ENCODE assay signal across 6 cellular contexts in the genomic region with DNA sequence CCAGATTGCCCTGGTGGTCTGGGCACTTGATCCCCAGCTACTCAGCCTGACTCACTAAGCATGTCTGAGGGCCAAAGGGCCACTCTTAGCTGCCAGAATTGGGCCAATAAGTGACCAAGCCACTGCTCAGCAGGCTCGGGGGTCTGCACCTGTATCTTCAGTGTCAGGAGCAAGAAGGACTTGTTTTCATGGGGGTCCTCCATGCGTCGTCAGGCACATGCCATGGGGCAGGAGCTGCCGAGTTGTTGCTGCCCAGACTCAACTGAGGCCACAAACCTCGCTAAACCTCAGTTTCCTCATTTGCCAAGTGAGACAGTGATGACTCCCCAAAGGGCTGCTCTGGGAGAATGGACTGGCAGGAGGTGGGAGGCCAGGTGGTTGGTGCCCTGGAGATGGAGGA.
"Had no signal": no experiment of that assay in that cellular context is flagged by ENCODE, and none has a peak within 500 bp of the region (broad histone marks: within the 10 kb centered on the region; RNA-seq: fewer than 3 reads in every experiment).

No MANE protein-coding gene starts in this region.

- FAIRE-seq: H1, H54, HTR-8/SVneo had no signal

- H3K4me3 ChIP-seq: GM23338 had no signal

- H3K4me2 ChIP-seq: GM23338 had no signal

- DNase-seq: H9, HCEC 1CT had no signal

- ATAC-seq: GM23338 had no signal

- H2AFZ ChIP-seq: GM23338 had no signal
